8 cellular contexts compared by ENCODE assay signal in genomic region chr7:4738711-4739527, GRCh38. TPM values are rescaled to one million over a fixed set of nuclear protein-coding genes. Genes with fewer than 3 reads are reported as not detected.
DNase-seq lines count a peak whose midpoint lies in the region; ATAC-seq and TF ChIP-seq lines count a peak whose summit lies in the region.

No MANE protein-coding gene starts in this region.

- no peak overlapping the region for H3K14ac ChIP-seq in H9 (ENCODE audit: insufficient read depth, low read length)

- H3K27ac ChIP-seq in ACC112 (ENCODE audit: low read depth, low read length) (peak overlapping the region; percentile 94), H9 (ENCODE audit: insufficient read length, low read depth, low read length) (no peak overlapping the region), urinary bladder (ENCODE audit: low read depth) (peak overlapping the region; percentile 48)

- H3K36me3 Mint-ChIP-seq in H9 (ENCODE audit: insufficient read depth in 1 of 3, low read depth in 3 of 3) (peaks cover 13 to 24% (median 21%) of the 10 kb centered on the region in 3 experiments), T-helper 17 cell (ENCODE audit: low read depth) (no peaks in the 10 kb centered on the region), mesothelial cell of epicardium (peaks cover 18% of the 10 kb centered on the region)

- H3K56ac ChIP-seq in H9 (ENCODE audit: insufficient read length, low read depth, low read length): no peak overlapping the region

- H3K23ac ChIP-seq in H9 (ENCODE audit: insufficient read length, low read depth, low read length): no peak overlapping the region

- ATAC-seq in T-helper 17 cell: peak; percentile 32
- ATAC-seq in GM19455 (IDR thresholded peaks at IDR 0.05; ENCODE audit: unreplicated experiment): no peak

- no peak overlapping the region for H2BK120ac ChIP-seq in H9 (ENCODE audit: low read depth, low read length, poor library complexity, severe bottlenecking)

- H3K4me2 ChIP-seq in H9 (ENCODE audit: insufficient read depth, insufficient read length, low read length): no peak overlapping the region

- H4K91ac ChIP-seq in H9 (ENCODE audit: insufficient read length, low read depth, low read length): no peak overlapping the region

- H3K27me3 Mint-ChIP-seq in H9 (ENCODE audit: low read depth): peaks cover 69% of the 10 kb centered on the region
- no peaks in the 10 kb centered on the region for H3K27me3 Mint-ChIP-seq in T-helper 17 cell
- no peaks in the 10 kb centered on the region for H3K27me3 Mint-ChIP-seq in mesothelial cell of epicardium (ENCODE audit: low read depth)

- H2BK5ac ChIP-seq in H9 (ENCODE audit: insufficient read length, low read length): no peak overlapping the region

- no peak overlapping the region for H2BK20ac ChIP-seq in H9 (ENCODE audit: low read depth, low read length, poor library complexity, severe bottlenecking)

- H3K23me2 ChIP-seq in H9 (ENCODE audit: insufficient read length, low read depth, low read length, poor library complexity, severe bottlenecking): no peaks in the 10 kb centered on the region

- H3K4me3 Mint-ChIP-seq in H9 (peak overlapping the region in 1 of 2 experiments; percentile 31; a peak in 3 of 5 replicates), T-helper 17 cell (peak overlapping the region; percentile 84), mesothelial cell of epicardium (peak overlapping the region; percentile 55)

- no peak overlapping the region for H4K5ac ChIP-seq in H9 (ENCODE audit: insufficient read length, low read depth, low read length)

- H3K27ac Mint-ChIP-seq in H9 (peak overlapping the region in 2 of 3 experiments; percentile 15 to 85; a peak in 3 of 7 replicates), T-helper 17 cell (peak overlapping the region; percentile 94), mesothelial cell of epicardium (peak overlapping the region; percentile 94)

- H2AFZ ChIP-seq in ACC112 (ENCODE audit: low read length, unreplicated experiment) (no peak overlapping the region), H9 (ENCODE audit: low read length) (no peak overlapping the region)

- H2BK12ac ChIP-seq in H9 (ENCODE audit: insufficient read length, low read depth, low read length): no peak overlapping the region

- H3K27me3 ChIP-seq in ACC112 (ENCODE audit: insufficient read depth, low read length): no peaks in the 10 kb centered on the region
- peaks cover under 1% of the 10 kb centered on the region; the same call in 1 of the 2 replicates for H3K27me3 ChIP-seq in H9 (ENCODE audit: insufficient read depth, low read length)

- peaks cover 17% of the 10 kb centered on the region in 2 experiments for H3K4me1 Mint-ChIP-seq in H9
- H3K4me1 Mint-ChIP-seq in T-helper 17 cell: peaks cover 39% of the 10 kb centered on the region
- H3K4me1 Mint-ChIP-seq in mesothelial cell of epicardium: peaks cover 25% of the 10 kb centered on the region

- no peaks in the 10 kb centered on the region for H3K79me1 ChIP-seq in H9 (ENCODE audit: insufficient read depth, low read depth, low read length, poor library complexity, severe bottlenecking)

- H3K9me3 ChIP-seq in H9 (ENCODE audit: control insufficient read depth, low read depth, low read length): no peaks in the 10 kb centered on the region
- no peaks in the 10 kb centered on the region for H3K9me3 ChIP-seq in T-helper 17 cell (ENCODE audit: control insufficient read depth, low read length, poor library complexity, severe bottlenecking)

- no peak for TF ChIP-seq CTCF in H9 (conservative IDR thresholded peaks at IDR 0.05)
- TF ChIP-seq CTCF in mesothelial cell of epicardium (IDR thresholded peaks at IDR 0.05; ENCODE audit: unreplicated experiment): no peak

- peak; percentile 80 for DNase-seq in H9
- no peak for DNase-seq in T-helper 17 cell
- DNase-seq in ecto neural progenitor cell (ENCODE audit: low spot score): peak; percentile 63
- DNase-seq in mesothelial cell of epicardium (ENCODE audit: low spot score in 2 of 2, unreplicated experiment in 2 of 2): no peak
- DNase-seq in NCI-H748 treated with DMSO at 0.1 percent for 48 hours (lab: John Stamatoyannopoulos, UW): no peak

- no peaks in the 10 kb centered on the region for H4K20me1 ChIP-seq in H9 (ENCODE audit: control insufficient read depth, insufficient read depth, insufficient read length)

- no peak overlapping the region for H4K8ac ChIP-seq in H9 (replicated peaks; ENCODE audit: insufficient read length, low read depth, low read length)

- no peak overlapping the region for H3K18ac ChIP-seq in H9 (ENCODE audit: insufficient read length, low read depth, low read length)

- no peak overlapping the region for H2AK5ac ChIP-seq in H9 (ENCODE audit: insufficient read length, low read length)

- H3T11ph ChIP-seq in H9 (ENCODE audit: low read length): no peak overlapping the region

- H3K36me3 ChIP-seq in ACC112 (ENCODE audit: insufficient read depth, low read length): peaks cover 5% of the 10 kb centered on the region; the same call in 1 of the 2 replicates
- H3K36me3 ChIP-seq in urinary bladder (ENCODE audit: insufficient read depth): peaks cover 10% of the 10 kb centered on the region

- peak overlapping the region; percentile 45 for H3K4me3 ChIP-seq in ACC112 (ENCODE audit: low read depth, low read length)
- H3K4me3 ChIP-seq in urinary bladder (ENCODE audit: low read depth, low read length): peak overlapping the region; percentile 5

- no CpG with 5 or more reads among the region's 23 CpGs for WGBS in H9 (ENCODE audit: extremely low coverage, insufficient read length, low lambda C conversion rate)
- 18% methylated on average over 23 of the region's 23 CpGs for WGBS in urinary bladder

- peaks cover 45% of the 10 kb centered on the region for H3K79me2 ChIP-seq in ACC112 (ENCODE audit: control insufficient read depth, insufficient read depth, low read length, unreplicated experiment)
- H3K79me2 ChIP-seq in H9 (ENCODE audit: insufficient read depth, low read length): no peaks in the 10 kb centered on the region

- H3K4ac ChIP-seq in H9 (ENCODE audit: low read depth, low read length): no peak overlapping the region

- H3K4me1 ChIP-seq in ACC112 (ENCODE audit: control insufficient read depth, insufficient read depth, low read length, unreplicated experiment) (peaks cover 18% of the 10 kb centered on the region), H9 (ENCODE audit: insufficient read depth, low read length) (no peaks in the 10 kb centered on the region; the same call in 1 of the 2 replicates), urinary bladder (ENCODE audit: insufficient read depth) (peaks cover 2% of the 10 kb centered on the region)

- H3K9me3 Mint-ChIP-seq in H9: no peaks in the 10 kb centered on the region; a peak in 1 of 5 replicates
- H3K9me3 Mint-ChIP-seq in mesothelial cell of epicardium: no peaks in the 10 kb centered on the region

- no peak overlapping the region for H3K9ac ChIP-seq in H9 (ENCODE audit: extremely low read depth, insufficient read length, low read length)

- no peak overlapping the region for H2BK15ac ChIP-seq in H9 (ENCODE audit: low read depth, low read length)

RNA-seq across cellular contexts. Expression of gene AP5Z1, which starts 36.5 kb away (rescaled TPM):
- total RNA-seq in H9 (2021) (38.3 and 39.2 TPM in 2 replicates), T-helper 17 cell (100 to 1,000 TPM in 1 of 2 donors, 10 to 100 TPM in 1; 87.6 to 112 TPM), mesothelial cell of epicardium (35.6 to 40.9 TPM (median 36.2 TPM) in 3 replicates), urinary bladder (15.8 TPM)
- polyA plus RNA-seq in urinary bladder: 29.3 TPM

RNA-seq across cellular contexts. Expression of gene FOXK1, which starts 56.8 kb away (rescaled TPM):
- total RNA-seq in H9 (2021): 14.4 and 14.8 TPM in 2 replicates
- 10 to 100 TPM; 59.8 to 60.9 TPM for total RNA-seq in T-helper 17 cell
- 54.6 to 57.3 TPM (median 56.7 TPM) in 3 replicates for total RNA-seq in mesothelial cell of epicardium
- total RNA-seq in urinary bladder: 22.2 TPM
- 8.1 TPM for polyA plus RNA-seq in urinary bladder

Comparison
In these comparisons a context has a peak if more than half of its experiments do, and no peak if none do; other contexts are left out.
1. DNase-seq: peak in H9 (single experiment) and ecto neural progenitor cell (single experiment); none in T-helper 17 cell (0 of 3), mesothelial cell of epicardium (0 of 2) and NCI-H748 treated with DMSO at 0.1 percent for 48 hours (single experiment).
2. Peak in every context shown above with its lines, with median percentiles within 50 percentile points of each other: H3K27ac Mint-ChIP-seq.